In genomic region chr4:147733614-147734344, GRCh38 we compare ENCODE assay signal across 9 cellular contexts. TPM values are rescaled to one million over a fixed set of nuclear protein-coding genes. Genes with fewer than 3 reads are reported as not detected.
DNase-seq lines count a peak whose midpoint lies in the region; ATAC-seq, FAIRE-seq and TF ChIP-seq lines count a peak whose summit lies in the region.
"Had no signal": no experiment of that assay in that cellular context is flagged by ENCODE, and none has a peak within 500 bp of the region (broad histone marks: within the 10 kb centered on the region; RNA-seq: fewer than 3 reads in every experiment).

No MANE protein-coding gene starts in this region.

- H3K4me1 ChIP-seq in GM12878 (ENCODE audit: control insufficient read depth, insufficient read depth, low read length), result peaks cover 12% of the 10 kb centered on the region
- peaks cover 5 to 8% of the 10 kb centered on the region in 2 donors for H3K4me1 ChIP-seq in aorta (ENCODE audit: control insufficient read depth in 1 of 2, insufficient read depth in 2 of 2, low read length in 2 of 2)

- TF ChIP-seq EP300 in GM12878 (IDR thresholded peaks at IDR 0.05; ENCODE audit: borderline replicate concordance in 1 of 2, control insufficient read depth in 1 of 2, low read depth in 2 of 2, low read length in 2 of 2), result no peak

- DNase-seq in Right ventricle myocardium inferior (ENCODE audit: missing footprints) (no peak), cardiac septum (ENCODE audit: low spot score) (no peak), GM12878 (ENCODE audit: low read depth, low spot score) (no peak), lower leg skin (ENCODE audit: low spot score in 2 of 2) (peak in 1 of 2 donors; percentile 26), aorta (no peak)

- peak overlapping the region; percentile 79 for H3K4me2 ChIP-seq in GM12878 (ENCODE audit: control insufficient read depth, insufficient read depth)

- FAIRE-seq in GM12878 (lab: Jason Lieb, UNC), result peak; percentile 49
- FAIRE-seq: TTC549 had no signal

- no peak overlapping the region for H2AFZ ChIP-seq in GM12878 (ENCODE audit: control insufficient read depth, low read depth, low read length)

- no peak for TF ChIP-seq POLR2A in GM12878 (IDR thresholded peaks at IDR 0.05; ENCODE audit: low read depth, low read length)
- TF ChIP-seq POLR2A in lower leg skin (IDR thresholded peaks at IDR 0.05), result no peak

- H3K9ac ChIP-seq in GM12878 (ENCODE audit: control insufficient read depth, insufficient read depth, low read length), result peak overlapping the region; percentile 74

- TF ChIP-seq RAD21 in GM12878 (IDR thresholded peaks at IDR 0.05; ENCODE audit: insufficient read depth, low read depth, low read length), result no peak

- ATAC-seq in Right ventricle myocardium inferior, result peak; percentile 63
- ATAC-seq in GM12878, result peak; percentile 3
- ATAC-seq in aorta (ENCODE audit: low FRiP score), result peak; percentile 30
- ATAC-seq in HG03139 (IDR thresholded peaks at IDR 0.05; ENCODE audit: unreplicated experiment), result no peak
- no peak for ATAC-seq in HG02852 (IDR thresholded peaks at IDR 0.05; ENCODE audit: unreplicated experiment)
- no peak for ATAC-seq in GM21390 (IDR thresholded peaks at IDR 0.05; ENCODE audit: unreplicated experiment)

- CTCF ChIA-PET in GM12878 (lab: Yijun Ruan, JAX), result interaction anchor here (0.6 to 9.1 kb wide), 13 partner anchors 9 to 250 kb away, joined by 3 to 94 read pairs (median 4); partner anchors contain the start of gene TMEM184C

- POLR2A ChIA-PET in GM12878 (lab: Charles Lee), result interaction anchor here (0.6 to 3.0 kb wide), 9 partner anchors 7 to 178 kb away, joined by 3 to 7 read pairs (median 5); partner anchors contain the start of gene TMEM184C

- 63% methylated on average over 11 of the region's 11 CpGs for WGBS in GM12878 (ENCODE audit: insufficient coverage, insufficient replicate concordance, low lambda C conversion rate, missing lambda C conversion rate)
- 37 to 39% methylated on average over 11 of the region's 11 CpGs for WGBS in lower leg skin, 2 donors
- 14 to 17% methylated on average over 11 of the region's 11 CpGs for WGBS in aorta, 2 donors

- intact Hi-C loops in Right ventricle myocardium inferior (cut with DNase I), result loop anchor here (2.0 to 5.0 kb wide), 5 partner anchors 19 to 133 kb away; no protein-coding TSS in a partner anchor
- intact Hi-C loops in cardiac septum (cut with DNase I), result loop anchor here (2.0 to 5.0 kb wide), 4 partner anchors 15 to 129 kb away; no protein-coding TSS in a partner anchor
- intact Hi-C loops in GM12878 (cut with micrococcal nuclease; ENCODE audit: unreplicated experiment), result loop anchor here (2.0 to 5.0 kb wide), 3 partner anchors 25 to 114 kb away; no protein-coding TSS in a partner anchor
- intact Hi-C loops in lower leg skin (cut with DNase I; ENCODE audit: low total_unique reads), result no loop called here
- intact Hi-C loops in aorta (cut with DNase I), result loop anchor here (2.0 to 10.0 kb wide), 3 partner anchors 19 to 99 kb away; no protein-coding TSS in a partner anchor

- no peaks in the 10 kb centered on the region for H3K27me3 ChIP-seq in GM12878 (replicated peaks in 1 of 2; ENCODE audit: control insufficient read depth in 2 of 2, insufficient read depth in 2 of 2, low read length in 1 of 2)
- no peaks in the 10 kb centered on the region for H3K27me3 ChIP-seq in aorta (ENCODE audit: control insufficient read depth in 1 of 2, insufficient read depth in 2 of 2, low read length in 1 of 2)

- TF ChIP-seq CTCF in GM12878 (IDR thresholded peaks at IDR 0.05 in 2 of 3, conservative IDR thresholded peaks at IDR 0.05 in 1 of 3; ENCODE audit: control insufficient read depth in 2 of 3, extremely low read depth in 1 of 3, insufficient read depth in 1 of 3, low read depth in 3 of 3, low read length in 3 of 3), result peak in 2 of 3 experiments; percentile 12 to 18; a peak in 2 of 6 replicates
- TF ChIP-seq CTCF in lower leg skin (IDR thresholded peaks at IDR 0.05), result no peak

- H3K9me3 ChIP-seq in GM12878 (replicated peaks; ENCODE audit: control insufficient read depth, insufficient read depth, low read length) (no peaks in the 10 kb centered on the region), aorta (ENCODE audit: control insufficient read depth, low read length) (no peaks in the 10 kb centered on the region)

- H3K4me3 ChIP-seq in GM12878, result peak overlapping the region; percentile 98
- peak overlapping the region; percentile 55 for H3K4me3 ChIP-seq in lower leg skin (ENCODE audit: low read depth, poor library complexity, severe bottlenecking)
- peak overlapping the region; percentile 90 to 94 for H3K4me3 ChIP-seq in aorta (ENCODE audit: low read length in 2 of 2)

- BruUV-seq in GM12878 (replicated peaks; lab: Mats Ljungman, UMichigan), result no TSS peak

- H3K36me3 ChIP-seq in GM12878 (ENCODE audit: control insufficient read depth in 2 of 2, insufficient read depth in 2 of 2, low read length in 1 of 2) (no peaks in the 10 kb centered on the region; a peak in 1 of 4 replicates), aorta (ENCODE audit: control insufficient read depth in 1 of 2, insufficient read depth in 2 of 2, low read length in 1 of 2) (no peaks in the 10 kb centered on the region)

- H3K27ac ChIP-seq in GM12878 (ENCODE audit: control insufficient read depth, insufficient read depth) (peak overlapping the region; percentile 91), aorta (ENCODE audit: low read depth in 1 of 2, low read length in 2 of 2) (peak overlapping the region in 1 of 2 donors; percentile 48)

- SMC1A ChIA-PET in GM12878 (lab: Charles Lee; ENCODE audit: uncharacterized antibody, unreplicated experiment), result interaction anchor here (0.9 to 5.0 kb wide), 23 partner anchors 11 to 133 kb away, joined by 3 to 19 read pairs (median 5); no protein-coding TSS in a partner anchor

- peaks cover 74% of the 10 kb centered on the region for H3K79me2 ChIP-seq in GM12878 (ENCODE audit: control insufficient read depth, insufficient read depth, low read length)

- RAD21 ChIA-PET in GM12878 (lab: Charles Lee; ENCODE audit: unreplicated experiment), result interaction anchor here (0.7 to 4.8 kb wide), 15 partner anchors 9 to 131 kb away, joined by 3 to 60 read pairs (median 5); no protein-coding TSS in a partner anchor

- in situ Hi-C loops in GM12878 (cut with MboI), result no loop called here

- no peaks in the 10 kb centered on the region for H4K20me1 ChIP-seq in GM12878 (ENCODE audit: control insufficient read depth, insufficient read depth)

TF ChIP-seq in GM12878, 131 proteins besides CTCF, POLR2A, EP300 and RAD21 (continues in another document):
- TF ChIP-seq STAT1 (conservative IDR thresholded peaks at IDR 0.05) (0 out of 2 replicates have a peak, but pooled peaks have one; percentile 25), BMI1 (IDR thresholded peaks at IDR 0.05; ENCODE audit: borderline replicate concordance) (no peak), NBN (IDR thresholded peaks at IDR 0.05) (peak; percentile 26; the same call in 1 of the 2 replicates), SPI1 (IDR thresholded peaks at IDR 0.05; ENCODE audit: borderline replicate concordance, insufficient read depth, low read depth, low read length) (no peak), MTA3 (IDR thresholded peaks at IDR 0.05; ENCODE audit: borderline replicate concordance, low read length) (0 out of 2 replicates have a peak, but pooled peaks have one; percentile 10), ZNF24 (IDR thresholded peaks at IDR 0.05) (no peak), KAT2A (conservative IDR thresholded peaks at IDR 0.05; ENCODE audit: control insufficient read depth, low read depth, low read length) (no peak), GABPA (IDR thresholded peaks at IDR 0.05; ENCODE audit: low read depth) (no peak)

RNA-seq across cellular contexts. Expression of gene ARHGAP10, which starts 1.9 kb away (rescaled TPM):
- total RNA-seq in Right ventricle myocardium inferior (71.8 TPM), cardiac septum (41.8 TPM), GM12878 (2014; rRNA removed) (16.2 and 19.8 TPM in 2 replicates), GM12878 (2014; rRNA removed; fragmentation: Illumina TruSeq; extraction: Trizol) (20.9 and 23.2 TPM in 2 replicates), GM12878 (2021) (22.6 and 23.4 TPM in 2 replicates), lower leg skin (10 to 100 TPM; 30.6 to 45.8 (median 37.9) TPM), aorta (10 to 100 TPM; 57.3 to 94.5 TPM)
- total RNA-seq in GM12878 (2013; cell fraction: nucleolus; rRNA removed), result 220 and 233 TPM in 2 replicates
- polyA plus RNA-seq in GM12878 (2011; ENCODE audit: low read depth), result 17.2 TPM
- polyA plus RNA-seq in GM12878 (2011; rRNA removed) (9.6 and 13.3 TPM in 2 replicates), GM12878 (2014; fragmentation: Illumina TruSeq; extraction: Trizol) (17.7 and 18.2 TPM in 2 replicates), GM12878 (2014; fragmentation: Nextera tagmentation; extraction: Ambion mirVana) (1 to 10 TPM; 1.3 to 4.5 TPM), GM12878 (2014; rRNA removed) (14.2 and 14.5 TPM in 2 replicates), GM12878 (2016; fragmentation: Nextera tagmentation; extraction: Ambion mirVana) (10 to 100 TPM; 24.0 to 25.8 TPM), aorta (10 to 100 TPM; 47.3 to 69.7 TPM)
- polyA plus RNA-seq in GM12878 (2011; cell fraction: cytosol; rRNA removed), result 9.3 and 10.7 TPM in 2 replicates
- polyA plus RNA-seq in GM12878 (2011; cell fraction: nucleus; rRNA removed), result 19.6 and 20.4 TPM in 2 replicates
- 15.2 and 18.9 TPM in 2 replicates for polyA plus RNA-seq in GM12878 (2012)
- 21.9 and 25.0 TPM in 2 replicates for polyA minus RNA-seq in GM12878 (2011; rRNA and poly(A)+ RNA removed)
- polyA minus RNA-seq in GM12878 (2011; cell fraction: cytosol; rRNA and poly(A)+ RNA removed), result 6.1 and 7.2 TPM in 2 replicates
- 46.3 and 78.8 TPM in 2 replicates for polyA minus RNA-seq in GM12878 (2011; cell fraction: nucleus; rRNA and poly(A)+ RNA removed)

RNA-seq across cellular contexts. Expression of gene PRMT9, which starts 49.8 kb away (rescaled TPM):
- total RNA-seq in Right ventricle myocardium inferior (4.2 TPM), cardiac septum (6.8 TPM), GM12878 (2014; rRNA removed) (8.2 and 10.9 TPM in 2 replicates), GM12878 (2014; rRNA removed; fragmentation: Illumina TruSeq; extraction: Trizol) (10.2 TPM in 2 replicates), GM12878 (2021) (7.2 TPM in 2 replicates), lower leg skin (10 to 100 TPM in 1 of 4 donors, 1 to 10 TPM in 3; 7.6 to 10.3 (median 9.1) TPM), aorta (1 to 10 TPM; 8.5 to 9.9 TPM)
- total RNA-seq in GM12878 (2013; cell fraction: nucleolus; rRNA removed), result 19.0 and 19.3 TPM in 2 replicates
- 3.5 TPM for polyA plus RNA-seq in GM12878 (2011; ENCODE audit: low read depth)
- polyA plus RNA-seq in GM12878 (2011; rRNA removed) (11.8 and 16.2 TPM in 2 replicates), GM12878 (2014; fragmentation: Illumina TruSeq; extraction: Trizol) (7.1 and 9.6 TPM in 2 replicates), GM12878 (2014; fragmentation: Nextera tagmentation; extraction: Ambion mirVana) (1 to 10 TPM; 4.1 to 4.3 TPM), GM12878 (2014; rRNA removed) (4.9 and 6.0 TPM in 2 replicates), GM12878 (2016; fragmentation: Nextera tagmentation; extraction: Ambion mirVana) (10 to 100 TPM in 1 of 2 experiments, 1 to 10 TPM in 1; 8.1 to 10.3 TPM), aorta (1 to 10 TPM; 3.4 to 7.9 TPM)
- polyA plus RNA-seq in GM12878 (2011; cell fraction: cytosol; rRNA removed), result 3.9 and 5.1 TPM in 2 replicates
- 8.3 and 8.7 TPM in 2 replicates for polyA plus RNA-seq in GM12878 (2011; cell fraction: nucleus; rRNA removed)
- 4.4 and 4.7 TPM in 2 replicates for polyA plus RNA-seq in GM12878 (2012)
- 8.4 and 13.5 TPM in 2 replicates for polyA minus RNA-seq in GM12878 (2011; rRNA and poly(A)+ RNA removed)
- polyA minus RNA-seq in GM12878 (2011; cell fraction: cytosol; rRNA and poly(A)+ RNA removed), result 3.3 and 4.6 TPM in 2 replicates
- polyA minus RNA-seq in GM12878 (2011; cell fraction: nucleus; rRNA and poly(A)+ RNA removed), result 4.7 and 7.7 TPM in 2 replicates

Comparison
In these comparisons a context has a peak if more than half of its experiments do, and no peak if none do; other contexts are left out.
1. ATAC-seq: peak in Right ventricle myocardium inferior (single experiment), GM12878 (single experiment) and aorta (single experiment); none in HG03139 (single experiment), HG02852 (single experiment) and GM21390 (single experiment).
2. CTCF ChIP-seq: peak in GM12878 (2 of 3); none in lower leg skin (0 of 3).
3. Peak in every context shown above with its lines, with median percentiles within 50 percentile points of each other: H3K4me3 ChIP-seq.